8 cellular contexts compared by ENCODE assay signal in genomic region chr17:59828478-59828760, GRCh38.
DNase-seq lines count a peak whose midpoint lies in the region; ATAC-seq and TF ChIP-seq lines count a peak whose summit lies in the region.

No MANE protein-coding gene starts in this region.

- no peak for TF ChIP-seq POLR2A in prostate gland (IDR thresholded peaks at IDR 0.05)

- H3K9me3 Mint-ChIP-seq in CD8-positive, alpha-beta memory T cell, result no peaks in the 10 kb centered on the region
- no peaks in the 10 kb centered on the region for H3K9me3 Mint-ChIP-seq in effector memory CD8-positive, alpha-beta T cell
- no peaks in the 10 kb centered on the region for H3K9me3 Mint-ChIP-seq in neural progenitor cell

- H3K9ac ChIP-seq in neural progenitor cell, result no peak overlapping the region

- WGBS in prostate gland, result 66% methylated on average over 2 of the region's 2 CpGs

- H3K9me3 ChIP-seq in CD8-positive, alpha-beta memory T cell (ENCODE audit: low read length), result no peaks in the 10 kb centered on the region
- H3K9me3 ChIP-seq in OCI-LY7 (ENCODE audit: low read length) (no peaks in the 10 kb centered on the region), prostate gland (no peaks in the 10 kb centered on the region), neural progenitor cell (ENCODE audit: low read depth) (no peaks in the 10 kb centered on the region)

- no peak for ATAC-seq in effector memory CD8-positive, alpha-beta T cell (replicated peaks)
- ATAC-seq in HG03045 (IDR thresholded peaks at IDR 0.05; ENCODE audit: unreplicated experiment), result no peak

- peak overlapping the region; percentile 57 to 77 (median 64) for H3K4me3 Mint-ChIP-seq in CD8-positive, alpha-beta memory T cell
- peak overlapping the region; percentile 77 to 79 for H3K4me3 Mint-ChIP-seq in effector memory CD8-positive, alpha-beta T cell
- no peak overlapping the region for H3K4me3 Mint-ChIP-seq in neural progenitor cell

- H3K4me2 ChIP-seq in OCI-LY7 (ENCODE audit: low read length) (peak overlapping the region; percentile 91), neural progenitor cell (no peak overlapping the region)

- H3K4me3 ChIP-seq in CD8-positive, alpha-beta memory T cell (ENCODE audit: low read length), result peak overlapping the region; percentile 50
- peak overlapping the region; percentile 59 for H3K4me3 ChIP-seq in OCI-LY7 (ENCODE audit: low read depth, low read length, poor library complexity, severe bottlenecking)
- H3K4me3 ChIP-seq in prostate gland, result no peak overlapping the region
- H3K4me3 ChIP-seq in neural progenitor cell, result no peak overlapping the region

- no peak for TF ChIP-seq CTCF in OCI-LY7 (conservative IDR thresholded peaks at IDR 0.05; ENCODE audit: low read length)
- no peak for TF ChIP-seq CTCF in prostate gland (IDR thresholded peaks at IDR 0.05)
- TF ChIP-seq CTCF in neural progenitor cell (IDR thresholded peaks at IDR 0.05), result no peak

- H3K27ac ChIP-seq in CD8-positive, alpha-beta memory T cell (ENCODE audit: low read depth, low read length), result peak overlapping the region; percentile 85
- H3K27ac ChIP-seq in OCI-LY7 (ENCODE audit: low read depth, low read length, poor library complexity, severe bottlenecking) (peak overlapping the region; percentile 80), prostate gland (peak overlapping the region; percentile 74 to 77), neural progenitor cell (no peak overlapping the region)

- H3K27me3 ChIP-seq in CD8-positive, alpha-beta memory T cell (ENCODE audit: insufficient read depth, low read length, poor library complexity, severe bottlenecking), result no peaks in the 10 kb centered on the region
- H3K27me3 ChIP-seq in prostate gland (replicated peaks; ENCODE audit: insufficient read depth), result no peaks in the 10 kb centered on the region
- no peaks in the 10 kb centered on the region for H3K27me3 ChIP-seq in neural progenitor cell

- BruUV-seq in OCI-LY7 (replicated peaks; lab: Mats Ljungman, UMichigan), result no TSS peak

- H3K36me3 Mint-ChIP-seq in CD8-positive, alpha-beta memory T cell, result peaks cover 0 to 3% (median under 1%) of the 10 kb centered on the region in 3 donors
- peaks cover 10% of the 10 kb centered on the region for H3K36me3 Mint-ChIP-seq in effector memory CD8-positive, alpha-beta T cell (ENCODE audit: insufficient read depth)
- H3K36me3 Mint-ChIP-seq in neural progenitor cell, result no peaks in the 10 kb centered on the region

- H3K9me2 ChIP-seq in OCI-LY7 (ENCODE audit: insufficient read depth, low read length), result no peaks in the 10 kb centered on the region

- peak overlapping the region; percentile 84 to 98 (median 90) for H3K27ac Mint-ChIP-seq in CD8-positive, alpha-beta memory T cell
- H3K27ac Mint-ChIP-seq in effector memory CD8-positive, alpha-beta T cell, result peak overlapping the region; percentile 95 to 97
- no peak overlapping the region for H3K27ac Mint-ChIP-seq in neural progenitor cell

- no peaks in the 10 kb centered on the region for H3K27me3 Mint-ChIP-seq in CD8-positive, alpha-beta memory T cell
- H3K27me3 Mint-ChIP-seq in effector memory CD8-positive, alpha-beta T cell, result no peaks in the 10 kb centered on the region
- H3K27me3 Mint-ChIP-seq in neural progenitor cell (ENCODE audit: insufficient read depth, low read depth), result peaks cover 3% of the 10 kb centered on the region

- H3K79me2 ChIP-seq in OCI-LY7 (ENCODE audit: insufficient read depth, low read depth, low read length), result peaks cover 13% of the 10 kb centered on the region; the same call in 1 of the 2 replicates
- H3K79me2 ChIP-seq in neural progenitor cell (ENCODE audit: low read depth), result no peaks in the 10 kb centered on the region

- POLR2A ChIA-PET in CD8-positive, alpha-beta memory T cell (lab: Charles Lee), result interaction anchor here (0.5 to 3.5 kb wide), 3 partner anchors 11 to 42 kb away, joined by 4 to 45 read pairs (median 5); no protein-coding TSS in a partner anchor
- POLR2A ChIA-PET in OCI-LY7 (lab: Charles Lee), result interaction anchor here (0.6 to 1.5 kb wide), 6 partner anchors 9 to 46 kb away, joined by 3 to 9 read pairs (median 4); no protein-coding TSS in a partner anchor

- H2AFZ ChIP-seq in OCI-LY7 (ENCODE audit: low read length) (peak overlapping the region; percentile 24; the same call in 1 of the 2 replicates), neural progenitor cell (replicated peaks) (no peak overlapping the region)

- no peaks in the 10 kb centered on the region for H4K20me1 ChIP-seq in OCI-LY7 (ENCODE audit: insufficient read depth, low read length)
- H4K20me1 ChIP-seq in neural progenitor cell (ENCODE audit: low read depth), result no peaks in the 10 kb centered on the region

- peaks cover 55% of the 10 kb centered on the region for H3K4me1 ChIP-seq in CD8-positive, alpha-beta memory T cell (ENCODE audit: insufficient read depth, low read length)
- H3K4me1 ChIP-seq in OCI-LY7 (ENCODE audit: insufficient read depth, low read length, poor library complexity, severe bottlenecking), result peaks cover 81% of the 10 kb centered on the region
- H3K4me1 ChIP-seq in prostate gland (replicated peaks), result peaks cover 5% of the 10 kb centered on the region
- peaks cover 4% of the 10 kb centered on the region for H3K4me1 ChIP-seq in neural progenitor cell

- peaks cover 50 to 78% (median 72%) of the 10 kb centered on the region in 3 donors for H3K4me1 Mint-ChIP-seq in CD8-positive, alpha-beta memory T cell
- peaks cover 34 to 54% of the 10 kb centered on the region in 2 donors for H3K4me1 Mint-ChIP-seq in effector memory CD8-positive, alpha-beta T cell (ENCODE audit: low read depth in 2 of 2)
- H3K4me1 Mint-ChIP-seq in neural progenitor cell, result peaks cover 23% of the 10 kb centered on the region

- DNase-seq in CD8-positive, alpha-beta memory T cell, result no peak
- DNase-seq in OCI-LY7 (ENCODE audit: low spot score) (no peak), prostate gland (ENCODE audit: low spot score) (no peak), SIG-M5 treated with dmso at 0.1 percent for 504 hours (lab: John Stamatoyannopoulos, UW; ENCODE audit: unreplicated experiment) (no peak), neural progenitor cell (ENCODE audit: low spot score) (no peak)
- no peak for DNase-seq in effector memory CD8-positive, alpha-beta T cell
- no peak for DNase-seq in stimulated activated CD4-positive, alpha-beta T cell treated with anti-CD3 and anti-CD28 coated beads, Interleukin-2, amount 100 ng/mL, for 24 hours

- intact Hi-C loops in OCI-LY7 (cut with micrococcal nuclease; ENCODE audit: unreplicated experiment), result no loop called here
- intact Hi-C loops in prostate gland (cut with DNase I), result no loop called here

- H3K36me3 ChIP-seq in CD8-positive, alpha-beta memory T cell (ENCODE audit: insufficient read depth, low read length), result no peaks in the 10 kb centered on the region
- no peaks in the 10 kb centered on the region for H3K36me3 ChIP-seq in OCI-LY7 (ENCODE audit: insufficient read depth, low read length)
- H3K36me3 ChIP-seq in prostate gland, result no peaks in the 10 kb centered on the region
- no peaks in the 10 kb centered on the region for H3K36me3 ChIP-seq in neural progenitor cell

- CTCF ChIA-PET in CD8-positive, alpha-beta memory T cell (lab: Charles Lee), result interaction anchor here (0.8 to 2.0 kb wide), 6 partner anchors 11 to 74 kb away, joined by 3 to 18 read pairs (median 4); no protein-coding TSS in a partner anchor
- CTCF ChIA-PET in OCI-LY7 (lab: Charles Lee; ENCODE audit: unreplicated experiment), result interaction anchor here (0.9 kb wide), 1 partner anchor 10 kb away, joined by 5 read pairs; no protein-coding TSS in a partner anchor

- H3F3A ChIP-seq in neural progenitor cell (ENCODE audit: low read depth), result peaks cover 3% of the 10 kb centered on the region

Comparison
In these comparisons a context has a peak if more than half of its experiments do, and no peak if none do; other contexts are left out.
1. H3K4me3 ChIP-seq: peak in CD8-positive, alpha-beta memory T cell (single experiment) and OCI-LY7 (single experiment); none in prostate gland (0 of 2) and neural progenitor cell (single experiment).